In genomic region chr16:28974437-28975157, GRCh38 we compare ENCODE assay signal across 8 cellular contexts. TPM values are rescaled to one million over a fixed set of nuclear protein-coding genes. Genes with fewer than 3 reads are reported as not detected.
DNase-seq lines count a peak whose midpoint lies in the region; ATAC-seq and TF ChIP-seq lines count a peak whose summit lies in the region.

TSS of gene SPNS1 (plus strand) at chr16:28974778. CDS start at chr16:28975152, 374 bp downstream.

- no peaks in the 10 kb centered on the region for H3K27me3 ChIP-seq in ACC112 (ENCODE audit: insufficient read depth, low read length)

- H3K9me3 Mint-ChIP-seq in WTC11, result no peaks in the 10 kb centered on the region
- H3K9me3 Mint-ChIP-seq in immature natural killer cell, result no peaks in the 10 kb centered on the region

- peak within 1 kb of the TSS; percentile 99 for H2AFZ ChIP-seq in ACC112 (ENCODE audit: low read length, unreplicated experiment)

- H3K4me1 ChIP-seq in ACC112 (ENCODE audit: control insufficient read depth, insufficient read depth, low read length, unreplicated experiment), result peaks cover 16% of the 10 kb centered on the region

- H3K27me3 Mint-ChIP-seq in WTC11 (ENCODE audit: low read depth) (no peaks in the 10 kb centered on the region), immature natural killer cell (ENCODE audit: low read depth in 3 of 3) (peaks cover 6 to 15% (median 11%) of the 10 kb centered on the region in 3 donors)

- ATAC-seq in GM18907 (IDR thresholded peaks at IDR 0.05; ENCODE audit: unreplicated experiment) (peak; percentile 82), HG03159 (IDR thresholded peaks at IDR 0.05; ENCODE audit: unreplicated experiment) (peak; percentile 85), WTC11 (peak; percentile 83)

- H3K36me3 ChIP-seq in ACC112 (ENCODE audit: insufficient read depth, low read length), result no peaks in the 10 kb centered on the region

- POLR2A ChIA-PET in WTC11 (lab: Charles Lee), result interaction anchor here (0.6 to 1.0 kb wide), 2 partner anchors 30 to 124 kb away, joined by 3 to 4 read pairs; no protein-coding TSS in a partner anchor

- CTCF ChIA-PET in WTC11 (lab: Charles Lee), result interaction anchor here (1.0 to 1.8 kb wide), 11 partner anchors 11 to 925 kb away, joined by 3 to 15 read pairs (median 6); partner anchors contain the start of genes NFATC2IP, SEZ6L2 and TUFM

- H3K36me3 Mint-ChIP-seq in WTC11 (0 out of 2 replicates have a peak, but pooled peaks cover 3% of the 10 kb centered on the region), immature natural killer cell (peaks cover 4 to 8% (median 5%) of the 10 kb centered on the region in 3 donors)

- H3K79me2 ChIP-seq in ACC112 (ENCODE audit: control insufficient read depth, insufficient read depth, low read length, unreplicated experiment), result peaks cover 29% of the 10 kb centered on the region

- no peak for TF ChIP-seq CTCF in WTC11 (IDR thresholded peaks at IDR 0.05)
- no peak for TF ChIP-seq CTCF in cardiac fibroblast (IDR thresholded peaks at IDR 0.05; ENCODE audit: low read depth, low read length)

- H3K27ac Mint-ChIP-seq in WTC11 (peak within 1 kb of the TSS; percentile 98), immature natural killer cell (peak within 1 kb of the TSS; percentile 88 to 98 (median 96))

- H3K27ac ChIP-seq in ACC112 (ENCODE audit: low read depth, low read length), result peak within 1 kb of the TSS; percentile 92

- DNase-seq in NCI-H226 (peak; percentile 97), WTC11 (ENCODE audit: low spot score) (peak; percentile 97), cardiac fibroblast (ENCODE audit: low read depth in 2 of 2) (peak; percentile 97 to 98), immature natural killer cell (peak; percentile 91 to 94 (median 92)), smooth muscle cell of the brain vasculature (ENCODE audit: low read depth, low spot score) (peak; percentile 93)

- H3K4me1 Mint-ChIP-seq in WTC11 (peaks cover 7% of the 10 kb centered on the region), immature natural killer cell (peaks cover 30 to 37% of the 10 kb centered on the region in 2 donors)

- peak within 1 kb of the TSS; percentile 95 for H3K4me3 Mint-ChIP-seq in WTC11
- peak within 1 kb of the TSS; percentile 93 to 99 (median 97) for H3K4me3 Mint-ChIP-seq in immature natural killer cell

- H3K4me3 ChIP-seq in ACC112 (ENCODE audit: low read depth, low read length), result peak within 1 kb of the TSS; percentile 99
- H3K4me3 ChIP-seq in cardiac fibroblast (replicated peaks in 1 of 2; ENCODE audit: low read depth in 2 of 2, low read length in 2 of 2), result peak within 1 kb of the TSS; percentile 99

TF ChIP-seq in WTC11, 78 proteins besides CTCF, POLR2A, EP300 and RAD21 (continues in another document):
- TF ChIP-seq NR2C2 (CRISPR knock-in tag; IDR thresholded peaks at IDR 0.05) (no peak), FOXJ3 (CRISPR knock-in tag; IDR thresholded peaks at IDR 0.05; ENCODE audit: borderline replicate concordance) (no peak), GRHL2 (CRISPR knock-in tag; IDR thresholded peaks at IDR 0.05; ENCODE audit: insufficient replicate concordance, severe bottlenecking) (no peak), CREB1 (CRISPR knock-in tag; IDR thresholded peaks at IDR 0.05) (peak; percentile 44; the same call in 1 of the 2 replicates), E2F5 (CRISPR knock-in tag; IDR thresholded peaks at IDR 0.05) (peak; percentile 87; the same call in 1 of the 2 replicates), MLX (CRISPR knock-in tag; IDR thresholded peaks at IDR 0.05) (no peak), ZBTB43 (CRISPR knock-in tag; IDR thresholded peaks at IDR 0.05) (peak; percentile 44; the same call in 1 of the 2 replicates), ARID4B (CRISPR knock-in tag; IDR thresholded peaks at IDR 0.05; ENCODE audit: borderline replicate concordance) (peak; percentile 51; the same call in 1 of the 2 replicates), NFE2L1 (CRISPR knock-in tag; IDR thresholded peaks at IDR 0.05) (peak; percentile 66), ETV6 (CRISPR knock-in tag; IDR thresholded peaks at IDR 0.05) (peak; percentile 53; the same call in 1 of the 2 replicates), ZNF317 (CRISPR knock-in tag; IDR thresholded peaks at IDR 0.05; ENCODE audit: borderline replicate concordance, low read depth) (no peak), ZNF671 (CRISPR knock-in tag; IDR thresholded peaks at IDR 0.05) (no peak), CREM (CRISPR knock-in tag; IDR thresholded peaks at IDR 0.05) (peak; percentile 79; the same call in 1 of the 2 replicates), ZNF219 (CRISPR knock-in tag; IDR thresholded peaks at IDR 0.05; ENCODE audit: borderline replicate concordance) (no peak), FOXP1 (CRISPR knock-in tag; IDR thresholded peaks at IDR 0.05; ENCODE audit: borderline replicate concordance) (peak; percentile 87), ESRRA (CRISPR knock-in tag; IDR thresholded peaks at IDR 0.05; ENCODE audit: borderline replicate concordance) (no peak; the same call in 1 of the 2 replicates), JUN (CRISPR knock-in tag; IDR thresholded peaks at IDR 0.05) (0 out of 2 replicates have a peak, but pooled peaks have one; percentile 14), JAZF1 (CRISPR knock-in tag; IDR thresholded peaks at IDR 0.05) (no peak), USF2 (CRISPR knock-in tag; IDR thresholded peaks at IDR 0.05) (peak; percentile 100), MYBL2 (CRISPR knock-in tag; IDR thresholded peaks at IDR 0.05) (peak; percentile 76), ZNF138 (CRISPR knock-in tag; conservative IDR thresholded peaks at IDR 0.05) (no peak), MAX (CRISPR knock-in tag; IDR thresholded peaks at IDR 0.05) (peak; percentile 90)

RNA-seq across cellular contexts. Expression of gene SPNS1, which starts in this region (rescaled TPM):
- total RNA-seq in WTC11 (2021), result 52.4 to 64.4 TPM (median 54.0 TPM) in 3 replicates
- 10 to 100 TPM; 21.1 to 53.1 (median 30.2) TPM for polyA plus RNA-seq in immature natural killer cell

Comparison
In these comparisons a context has a peak if more than half of its experiments do, and no peak if none do; other contexts are left out.
1. Peak in every context shown above with its lines: DNase-seq, ATAC-seq, H3K4me3 ChIP-seq and H3K27ac ChIP-seq.